In the genomic region with DNA sequence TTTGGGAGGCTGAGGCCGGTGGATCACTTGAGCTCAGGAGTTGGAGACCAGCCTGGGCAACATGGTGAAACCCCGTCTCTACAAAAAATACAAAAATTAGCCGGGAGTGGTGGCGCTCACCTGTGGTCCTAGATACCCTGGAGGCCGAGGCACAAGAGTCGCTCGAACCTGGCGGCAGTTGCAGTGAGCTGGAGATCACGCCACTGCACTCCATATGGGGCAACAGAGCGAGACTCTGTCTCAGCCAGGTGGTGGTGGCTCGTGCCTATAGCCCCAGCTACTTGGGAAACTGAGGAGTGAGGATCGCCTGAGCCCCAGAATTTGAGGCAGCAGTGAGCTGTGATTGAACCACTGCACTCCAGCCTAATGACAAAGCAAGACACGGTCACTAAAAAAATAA, we compare ENCODE assay signal across 33 cellular contexts.
"Had no signal": no experiment of that assay in that cellular context is flagged by ENCODE, and none has a peak within 500 bp of the region (broad histone marks: within the 10 kb centered on the region; RNA-seq: fewer than 3 reads in every experiment).

No MANE protein-coding gene starts in this region.

- H3K36me3 ChIP-seq: adrenal gland, ascending aorta, cardiac muscle cell had no signal

- H3K4me3 ChIP-seq: adrenal gland, ascending aorta, cardiac muscle cell had no signal

- H3K27ac ChIP-seq: adrenal gland, ascending aorta, cardiac muscle cell, WERI-Rb-1 had no signal

- DNase-seq: activated B cell treated with CpG ODN at 0.5 μM for 24 hours; activated CD4-positive, alpha-beta memory T cell treated with anti-CD3 and anti-CD28 coated beads for 36 hours; activated CD4-positive, alpha-beta T cell treated with anti-CD3 and anti-CD28 coated beads for 4 hours; activated CD4-positive, alpha-beta T cell treated with anti-CD3 and anti-CD28 coated beads, Interleukin-2, amount 10 ng/mL, durations not matched to agents 24 days and 14 days; activated CD4-positive, alpha-beta T cell treated with anti-CD3 and anti-CD28 coated beads, Interleukin-2, amount 50 U/mL, for 1 hour; activated CD4-positive, alpha-beta T cell treated with anti-CD3 and anti-CD28 coated beads, Interleukin-2, amount 50 U/mL, for 4 hours; activated CD4-positive, CD25-positive, alpha-beta regulatory T cell treated with anti-CD3 and anti-CD28 coated beads, Interleukin-2, amount 50 U/mL, for 72 hours; activated CD8-positive, alpha-beta memory T cell treated with anti-CD3 and anti-CD28 coated beads, Interleukin-2, amount 50 U/mL, for 4 hours; activated CD8-positive, alpha-beta T cell treated with anti-CD3 and anti-CD28 coated beads for 36 hours; activated effector memory CD4-positive, alpha-beta T cell treated with anti-CD3 and anti-CD28 coated beads, Interleukin-2, amount 50 U/mL, for 16 hours; activated gamma-delta T cell treated with Interleukin-2 at 50 U/mL for 16 hours; activated naive CD4-positive, alpha-beta T cell; activated naive CD4-positive, alpha-beta T cell treated with anti-CD3 and anti-CD28 coated beads for 36 hours; activated naive CD4-positive, alpha-beta T cell treated with anti-CD3 and anti-CD28 coated beads, Interleukin-2, amount 50 U/mL, for 16 hours; activated naive CD8-positive, alpha-beta T cell treated with anti-CD3 and anti-CD28 coated beads for 36 hours; activated T-cell treated with anti-CD3 and anti-CD28 coated beads for 4 hours; activated T-cell treated with anti-CD3 and anti-CD28 coated beads, Interleukin-2, amount 50 U/mL, for 1 hour; activated T-cell treated with anti-CD3 and anti-CD28 coated beads, Interleukin-2, amount 50 U/mL, for 4 hours; activated T-cell treated with anti-CD3 and anti-CD28 coated beads, Interleukin-2, amount 50 U/mL, for 72 hours; adrenal gland; amygdala; anterior cingulate cortex; caudate nucleus; cerebellar nuclear complex; SW 1271; T-helper 1 cell; T-helper 2 cell; T-helper 9 cell had no signal

- FAIRE-seq: bronchial epithelial cell, TTC549 had no signal

- H3K27me3 ChIP-seq: adrenal gland, ascending aorta, cardiac muscle cell had no signal

- H3K9me3 ChIP-seq: adrenal gland, ascending aorta had no signal
